In the genomic region with DNA sequence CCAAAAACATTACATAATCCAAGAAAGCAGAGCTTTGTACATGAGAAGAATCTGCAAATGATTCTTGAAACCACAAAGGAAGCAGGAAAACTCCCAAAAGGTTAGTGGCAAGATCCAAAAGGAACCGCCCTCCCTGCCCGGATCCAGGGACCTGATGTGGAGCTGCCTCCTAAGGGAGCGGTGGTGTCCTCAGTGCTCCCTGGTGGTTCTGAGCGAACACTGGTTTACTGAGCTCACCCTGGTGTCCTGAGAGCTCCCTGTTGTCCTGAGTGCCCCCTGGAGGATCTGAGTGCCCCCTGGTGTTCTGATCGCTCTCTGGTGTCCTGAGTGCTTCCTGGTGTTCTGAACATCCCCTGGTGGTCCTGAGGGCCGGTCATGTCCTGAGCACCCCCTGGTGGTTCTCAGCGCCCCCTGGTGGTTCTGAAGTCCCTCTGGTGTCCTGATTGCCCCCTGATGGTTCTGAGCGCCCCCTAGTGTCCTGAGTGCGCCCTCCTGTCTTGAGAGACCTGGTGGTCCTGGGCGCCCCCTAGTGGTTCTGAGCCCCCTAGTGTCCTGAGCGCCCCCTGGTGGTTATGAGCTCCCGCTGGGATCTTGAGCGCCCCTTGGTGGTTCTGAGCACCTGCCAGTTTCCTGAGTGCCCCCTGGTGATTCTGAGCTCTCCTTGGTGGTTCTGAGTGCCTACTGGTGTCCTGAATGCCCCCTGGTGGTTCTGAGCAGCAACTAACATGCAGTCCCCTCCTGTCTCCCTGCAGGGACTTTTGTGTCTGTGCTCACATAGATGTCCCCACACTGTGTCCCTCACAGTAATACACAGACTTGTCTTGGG, we compare ENCODE assay signal across 10 cellular contexts.
DNase-seq lines count a peak whose midpoint lies in the region; ATAC-seq and TF ChIP-seq lines count a peak whose summit lies in the region.
"Had no signal": no experiment of that assay in that cellular context is flagged by ENCODE, and none has a peak within 500 bp of the region (broad histone marks: within the 10 kb centered on the region; RNA-seq: fewer than 3 reads in every experiment).

No MANE protein-coding gene starts in this region.

- no peaks in the 10 kb centered on the region for H4K20me1 ChIP-seq in DND-41 (ENCODE audit: insufficient read depth, low read length)

- H3K4me1 ChIP-seq in DND-41 (ENCODE audit: insufficient read depth, low read length) (peaks cover 35% of the 10 kb centered on the region), parathyroid adenoma (no peaks in the 10 kb centered on the region)
- H3K4me1 ChIP-seq: suprapubic skin had no signal

- DNase-seq in DND-41 (peak; percentile 85), ecto neural progenitor cell (ENCODE audit: low spot score) (peak; percentile 41), NCI-H510A (lab: John Stamatoyannopoulos, UW) (no peak), NCI-H1105 (lab: John Stamatoyannopoulos, UW) (no peak)
- peak; percentile 74 for DNase-seq in Jurkat, Clone E6-1 (ENCODE audit: low read depth, low spot score)
- peak; percentile 99 for DNase-seq in activated CD4-positive, alpha-beta T cell treated with anti-CD3 and anti-CD28 coated beads for 36 hours

- intact Hi-C loops in activated CD4-positive, alpha-beta T cell treated with anti-CD3 and anti-CD28 coated beads for 36 hours (cut with DNase I, micrococcal nuclease) = loop anchor here (1.0 to 5.0 kb wide), 4 partner anchors 108 to 410 kb away; no protein-coding TSS in a partner anchor

- H3K36me3 ChIP-seq in DND-41 (ENCODE audit: insufficient read depth, low read length) (no peaks in the 10 kb centered on the region; the same call in 1 of the 2 replicates), parathyroid adenoma (ENCODE audit: control insufficient read depth, insufficient read depth, low read length) (no peaks in the 10 kb centered on the region)
- H3K36me3 ChIP-seq: suprapubic skin had no signal

- no peak overlapping the region for H3K27ac Mint-ChIP-seq in activated CD4-positive, alpha-beta T cell treated with anti-CD3 and anti-CD28 coated beads for 36 hours
- H3K27ac Mint-ChIP-seq: T-helper 1 cell treated with Interleukin-12 subunit alpha and Interleukin-12 subunit beta and Interleukin-4 antibody, amounts not matched to agents 30 μg/mL and 1 μg/mL, for 36 hours had no signal

- H3K79me2 ChIP-seq in DND-41 (ENCODE audit: insufficient read depth, low read length) (no peaks in the 10 kb centered on the region), parathyroid adenoma (no peaks in the 10 kb centered on the region)

- ATAC-seq in DND-41 (ENCODE audit: insufficient read depth, low read depth) (peak; percentile 54), GM21360 (IDR thresholded peaks at IDR 0.05; ENCODE audit: unreplicated experiment) (peak; percentile 93)
- ATAC-seq in activated CD4-positive, alpha-beta T cell treated with anti-CD3 and anti-CD28 coated beads for 36 hours = peak; percentile 91

- TF ChIP-seq CTCF in DND-41 (IDR thresholded peaks at IDR 0.05; ENCODE audit: borderline replicate concordance, extremely low read depth, low read length, poor library complexity, severe bottlenecking) = peak; percentile 96
- TF ChIP-seq CTCF in parathyroid adenoma (IDR thresholded peaks at IDR 0.05) = peak; percentile 34

- H3K27ac ChIP-seq in DND-41 (ENCODE audit: low read length) (peak overlapping the region; percentile 49), parathyroid adenoma (no peak overlapping the region)
- H3K27ac ChIP-seq: suprapubic skin had no signal

- POLR2A ChIA-PET in activated CD4-positive, alpha-beta T cell treated with anti-CD3 and anti-CD28 coated beads for 36 hours (lab: Charles Lee) = interaction anchor here (0.7 kb wide), 1 partner anchor 155 kb away, joined by 3 read pairs; no protein-coding TSS in a partner anchor

- H3K4me1 Mint-ChIP-seq in activated CD4-positive, alpha-beta T cell treated with anti-CD3 and anti-CD28 coated beads for 36 hours = peaks cover 11% of the 10 kb centered on the region

- H3K4me3 ChIP-seq in DND-41 (ENCODE audit: low read depth in 1 of 2, low read length in 2 of 2) (no peak overlapping the region), parathyroid adenoma (ENCODE audit: low read depth, low read length) (no peak overlapping the region)
- no peak overlapping the region for H3K4me3 ChIP-seq in Jurkat, Clone E6-1 (ENCODE audit: low read length)
- H3K4me3 ChIP-seq: suprapubic skin had no signal

- H3K9me3 Mint-ChIP-seq in activated CD4-positive, alpha-beta T cell treated with anti-CD3 and anti-CD28 coated beads for 36 hours (ENCODE audit: low read depth) = no peaks in the 10 kb centered on the region
- H3K9me3 Mint-ChIP-seq: T-helper 1 cell treated with Interleukin-12 subunit alpha and Interleukin-12 subunit beta and Interleukin-4 antibody, amounts not matched to agents 30 μg/mL and 1 μg/mL, for 36 hours had no signal

- no peak overlapping the region for H3K4me2 ChIP-seq in DND-41 (ENCODE audit: insufficient read depth, low read length)
- H3K4me2 ChIP-seq in parathyroid adenoma (ENCODE audit: low read length) = no peak overlapping the region

- peaks cover 6% of the 10 kb centered on the region for H3K27me3 Mint-ChIP-seq in activated CD4-positive, alpha-beta T cell treated with anti-CD3 and anti-CD28 coated beads for 36 hours

- H3K9me3 ChIP-seq in DND-41 (ENCODE audit: insufficient read depth, low read length, severe bottlenecking) = peaks cover 4% of the 10 kb centered on the region
- no peaks in the 10 kb centered on the region for H3K9me3 ChIP-seq in parathyroid adenoma (ENCODE audit: control insufficient read depth, low read length)
- H3K9me3 ChIP-seq: suprapubic skin had no signal

- H3K27me3 ChIP-seq in DND-41 (ENCODE audit: insufficient read depth, low read length, poor library complexity) = no peaks in the 10 kb centered on the region
- H3K27me3 ChIP-seq in parathyroid adenoma (ENCODE audit: control insufficient read depth, insufficient read depth, low read length) = no peaks in the 10 kb centered on the region
- H3K27me3 ChIP-seq: suprapubic skin had no signal

- no peaks in the 10 kb centered on the region for H3K36me3 Mint-ChIP-seq in activated CD4-positive, alpha-beta T cell treated with anti-CD3 and anti-CD28 coated beads for 36 hours (ENCODE audit: low read depth)

- H3K9ac ChIP-seq in DND-41 (ENCODE audit: low read depth, low read length) (no peak overlapping the region), parathyroid adenoma (no peak overlapping the region)

- CTCF ChIA-PET in activated CD4-positive, alpha-beta T cell treated with anti-CD3 and anti-CD28 coated beads for 36 hours (lab: Charles Lee) = interaction anchor here (0.6 to 17.1 kb wide), 100 partner anchors 9 to 1322 kb away, joined by 3 to 287 read pairs (median 5); no protein-coding TSS in a partner anchor

- H2AFZ ChIP-seq in DND-41 (ENCODE audit: low read depth, low read length) (no peak overlapping the region), parathyroid adenoma (no peak overlapping the region)

- H3K4me3 Mint-ChIP-seq in activated CD4-positive, alpha-beta T cell treated with anti-CD3 and anti-CD28 coated beads for 36 hours = no peak overlapping the region
- H3K4me3 Mint-ChIP-seq: T-helper 1 cell treated with Interleukin-12 subunit alpha and Interleukin-12 subunit beta and Interleukin-4 antibody, amounts not matched to agents 30 μg/mL and 1 μg/mL, for 36 hours had no signal

Comparison
In these comparisons a context has a peak if more than half of its experiments do, and no peak if none do; other contexts are left out.
1. DNase-seq: peak in DND-41 (single experiment), Jurkat, Clone E6-1 (single experiment), activated CD4-positive, alpha-beta T cell treated with anti-CD3 and anti-CD28 coated beads for 36 hours (single experiment) and ecto neural progenitor cell (single experiment); none in NCI-H510A (single experiment) and NCI-H1105 (single experiment).
2. Peak in every context shown above with its lines, with median percentiles within 50 percentile points of each other: ATAC-seq.